Comparison of ENCODE assay signal across 34 cellular contexts in the genomic region with DNA sequence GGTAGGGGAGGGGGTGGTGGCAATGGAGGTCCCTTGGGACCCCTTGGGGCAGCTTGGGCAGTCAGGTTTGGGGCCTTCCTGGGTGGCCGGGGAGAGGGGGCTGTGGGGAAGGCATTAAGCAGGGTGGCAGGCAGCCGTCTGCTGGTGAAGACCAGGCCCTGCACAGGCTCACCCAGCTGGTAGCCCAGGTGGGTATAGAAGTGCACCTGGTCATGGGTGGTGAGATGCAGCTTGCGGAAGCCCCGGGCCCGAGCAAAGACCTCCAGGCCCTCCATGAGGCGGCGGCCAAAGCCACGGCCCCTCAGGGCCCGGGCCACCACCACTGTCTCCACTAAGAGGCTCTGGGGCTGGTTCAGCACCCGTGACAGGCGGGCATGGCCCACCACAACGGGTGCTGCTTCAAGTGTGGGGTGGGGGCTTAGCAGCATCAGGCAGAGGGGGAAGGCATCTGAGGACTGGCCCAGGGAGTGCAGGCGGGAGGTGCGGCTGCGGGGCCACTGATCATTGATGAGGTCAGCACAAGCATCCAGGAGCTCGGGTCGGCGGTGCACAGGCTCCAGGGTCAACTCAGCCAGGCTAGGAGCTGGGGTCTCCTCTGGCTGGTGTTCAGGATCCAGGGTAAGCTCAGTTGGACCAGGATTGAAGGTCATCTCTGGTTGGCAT. TPM values are rescaled to one million over a fixed set of nuclear protein-coding genes. Genes with fewer than 3 reads are reported as not detected.
DNase-seq lines count a peak whose midpoint lies in the region; ATAC-seq, FAIRE-seq and TF ChIP-seq lines count a peak whose summit lies in the region.
"Had no signal": no experiment of that assay in that cellular context is flagged by ENCODE, and none has a peak within 500 bp of the region (broad histone marks: within the 10 kb centered on the region; RNA-seq: fewer than 3 reads in every experiment).

No MANE protein-coding gene starts in this region.

- H3K9me3 ChIP-seq in CD4-positive, alpha-beta memory T cell (ENCODE audit: control insufficient read depth in 1 of 2, low read length in 2 of 2): no peaks in the 10 kb centered on the region
- H3K9me3 ChIP-seq in gastrocnemius medialis: no peaks in the 10 kb centered on the region
- H3K9me3 ChIP-seq: ascending aorta, heart right ventricle, pancreas, right atrium auricular region, thoracic aorta, uterus had no signal

- H3K4me3 ChIP-seq in CD4-positive, alpha-beta memory T cell (ENCODE audit: low read length in 2 of 2): no peak overlapping the region
- H3K4me3 ChIP-seq in gastrocnemius medialis: no peak overlapping the region
- H3K4me3 ChIP-seq: ascending aorta, heart right ventricle, pancreas, right atrium auricular region, thoracic aorta, uterus had no signal

- H3K4me3 Mint-ChIP-seq in activated CD8-positive, alpha-beta memory T cell treated with anti-CD3 and anti-CD28 coated beads, Interleukin-2, amount 10 ng/mL, durations not matched to agents 7 days and 5 days: no peak overlapping the region
- H3K4me3 Mint-ChIP-seq in CD4-positive, alpha-beta memory T cell: peak overlapping the region in 2 of 8 donors; percentile 52 to 62
- H3K4me3 Mint-ChIP-seq in nephron: peak overlapping the region; percentile 48 to 99 (median 97)
- H3K4me3 Mint-ChIP-seq: central memory CD8-positive, alpha-beta T cell had no signal

- H3K27ac Mint-ChIP-seq in activated CD8-positive, alpha-beta memory T cell treated with anti-CD3 and anti-CD28 coated beads, Interleukin-2, amount 10 ng/mL, durations not matched to agents 7 days and 5 days: peak overlapping the region; percentile 99
- peak overlapping the region in 5 of 7 donors; percentile 72 to 100 (median 91) for H3K27ac Mint-ChIP-seq in CD4-positive, alpha-beta memory T cell
- no peak overlapping the region for H3K27ac Mint-ChIP-seq in nephron

- H3K4me1 ChIP-seq in CD4-positive, alpha-beta memory T cell (ENCODE audit: insufficient read depth, low read length): peaks cover 32% of the 10 kb centered on the region
- H3K4me1 ChIP-seq in gastrocnemius medialis: peaks cover 34 to 40% of the 10 kb centered on the region in 2 donors

- CTCF ChIA-PET in activated CD8-positive, alpha-beta memory T cell treated with anti-CD3 and anti-CD28 coated beads, Interleukin-2, amount 10 ng/mL, durations not matched to agents 7 days and 5 days (lab: Charles Lee): interaction anchor here (1.6 to 17.4 kb wide), 2 partner anchors 25 to 63 kb away, joined by 4 to 266 read pairs; a partner anchor contains a TSS
- CTCF ChIA-PET in CD4-positive, alpha-beta memory T cell (lab: Charles Lee; ENCODE audit: partially characterized antibody): interaction anchor here (1.6 to 3.8 kb wide), 4 partner anchors 18 to 50 kb away, joined by 5 to 37 read pairs (median 14); a partner anchor contains a TSS

- peaks cover 5% of the 10 kb centered on the region for H3K36me3 Mint-ChIP-seq in activated CD8-positive, alpha-beta memory T cell treated with anti-CD3 and anti-CD28 coated beads, Interleukin-2, amount 10 ng/mL, durations not matched to agents 7 days and 5 days
- peaks cover 0 to 7% of the 10 kb centered on the region in 2 donors for H3K36me3 Mint-ChIP-seq in CD4-positive, alpha-beta memory T cell
- H3K36me3 Mint-ChIP-seq in nephron (ENCODE audit: low read depth): no peaks in the 10 kb centered on the region
- H3K36me3 Mint-ChIP-seq: memory B cell had no signal

- POLR2A ChIA-PET in CD4-positive, alpha-beta memory T cell (lab: Charles Lee; ENCODE audit: partially characterized antibody): interaction anchor here (0.9 to 9.2 kb wide), 5 partner anchors 9 to 54 kb away, joined by 3 to 178 read pairs (median 3); a partner anchor contains a TSS

- no peaks in the 10 kb centered on the region for H3K27me3 ChIP-seq in CD4-positive, alpha-beta memory T cell (ENCODE audit: insufficient read depth, low read length)
- H3K27me3 ChIP-seq in gastrocnemius medialis: no peaks in the 10 kb centered on the region
- H3K27me3 ChIP-seq: ascending aorta, dorsolateral prefrontal cortex, heart right ventricle, pancreas, right atrium auricular region, uterus had no signal

- intact Hi-C loops in CD4-positive, alpha-beta memory T cell (cut with micrococcal nuclease): no loop called here
- intact Hi-C loops in gastrocnemius medialis (cut with DNase I; ENCODE audit: low total_unique reads): no loop called here

- no peaks in the 10 kb centered on the region for H3K36me3 ChIP-seq in CD4-positive, alpha-beta memory T cell (ENCODE audit: insufficient read depth, low read length)
- peaks cover 0 to 5% of the 10 kb centered on the region in 2 donors for H3K36me3 ChIP-seq in gastrocnemius medialis
- H3K36me3 ChIP-seq: pancreas, right atrium auricular region, thoracic aorta, uterus had no signal

- H3K9me3 Mint-ChIP-seq in activated CD8-positive, alpha-beta memory T cell treated with anti-CD3 and anti-CD28 coated beads, Interleukin-2, amount 10 ng/mL, durations not matched to agents 7 days and 5 days (ENCODE audit: low read depth): no peaks in the 10 kb centered on the region
- peaks cover 0 to 1% (median 0%) of the 10 kb centered on the region in 8 donors for H3K9me3 Mint-ChIP-seq in CD4-positive, alpha-beta memory T cell
- no peaks in the 10 kb centered on the region for H3K9me3 Mint-ChIP-seq in nephron
- H3K9me3 Mint-ChIP-seq: central memory CD8-positive, alpha-beta T cell; memory B cell had no signal

- no peak for TF ChIP-seq POLR2A in gastrocnemius medialis (IDR thresholded peaks at IDR 0.05)
- TF ChIP-seq POLR2A in GM12891 (IDR thresholded peaks at IDR 0.05; ENCODE audit: low read depth, low read length): no peak

- TF ChIP-seq CTCF in nephron (IDR thresholded peaks at IDR 0.05; ENCODE audit: unreplicated experiment in 3 of 3) (no peak), gastrocnemius medialis (IDR thresholded peaks at IDR 0.05 in 4 of 5, conservative IDR thresholded peaks at IDR 0.05 in 1 of 5) (no peak)

- H3K27ac ChIP-seq in CD4-positive, alpha-beta memory T cell (ENCODE audit: low read depth, low read length): peak overlapping the region; percentile 90
- no peak overlapping the region for H3K27ac ChIP-seq in gastrocnemius medialis
- H3K27ac ChIP-seq: epithelial cell of prostate, pancreas, right atrium auricular region, thoracic aorta had no signal

- ATAC-seq in activated CD8-positive, alpha-beta memory T cell treated with anti-CD3 and anti-CD28 coated beads, Interleukin-2, amount 10 ng/mL, durations not matched to agents 7 days and 5 days: no peak
- ATAC-seq in GM19328 (IDR thresholded peaks at IDR 0.05; ENCODE audit: unreplicated experiment) (no peak), gastrocnemius medialis (no peak)
- ATAC-seq: heart right ventricle, left cardiac atrium, pancreas had no signal

- peaks cover 30% of the 10 kb centered on the region for H3K4me1 Mint-ChIP-seq in activated CD8-positive, alpha-beta memory T cell treated with anti-CD3 and anti-CD28 coated beads, Interleukin-2, amount 10 ng/mL, durations not matched to agents 7 days and 5 days
- peaks cover 20 to 61% (median 34%) of the 10 kb centered on the region in 4 donors for H3K4me1 Mint-ChIP-seq in CD4-positive, alpha-beta memory T cell
- H3K4me1 Mint-ChIP-seq in nephron: peaks cover 24% of the 10 kb centered on the region

- in situ Hi-C loops in gastrocnemius medialis (cut with MboI; ENCODE audit: low sequenced_read_pairs in 4 of 4): loop anchor here in 1 of 4 donors (25.0 kb wide), 1 partner anchor 360 kb away; a partner anchor contains a TSS

- peak; percentile 40 for DNase-seq in activated CD8-positive, alpha-beta memory T cell treated with anti-CD3 and anti-CD28 coated beads, Interleukin-2, amount 10 ng/mL, durations not matched to agents 7 days and 5 days
- DNase-seq in activated CD8-positive, alpha-beta memory T cell treated with anti-CD3 and anti-CD28 coated beads, Interleukin-2, amount 50 U/mL, for 4 hours: no peak
- DNase-seq in CD4-positive, alpha-beta memory T cell: peak in 1 of 5 donors; percentile 44
- DNase-seq in astrocyte of the hippocampus (ENCODE audit: low read depth, low spot score) (peak; percentile 0), gastrocnemius medialis (no peak), GM12891 (ENCODE audit: insufficient read length, low spot score) (no peak)
- DNase-seq: activated CD4-positive, CD25-positive, alpha-beta regulatory T cell treated with anti-CD3 and anti-CD28 coated beads, Interleukin-2, amount 50 U/mL, for 72 hours; activated naive CD4-positive, alpha-beta T cell; Calu3; DND-41; dorsolateral prefrontal cortex; GOT3; heart right ventricle; left cardiac atrium; MM.1S; NCI-H1436 treated with DMSO at 0.1 percent for 48 hours; NCI-H524; SIG-M5; stimulated activated CD4-positive, alpha-beta T cell treated with anti-CD3 and anti-CD28 coated beads, Interleukin-12 subunit alpha, Interleukin-12 subunit beta, amount 100 ng/mL, for 4 hours; stimulated activated CD4-positive, alpha-beta T cell treated with anti-CD3 and anti-CD28 coated beads, Interleukin-4, amount 100 ng/mL, for 24 hours; stimulated activated naive CD4-positive, alpha-beta T cell treated with Interleukin-2 at 50 U/mL for 16 hours had no signal

- H3K27me3 Mint-ChIP-seq in activated CD8-positive, alpha-beta memory T cell treated with anti-CD3 and anti-CD28 coated beads, Interleukin-2, amount 10 ng/mL, durations not matched to agents 7 days and 5 days: no peaks in the 10 kb centered on the region
- H3K27me3 Mint-ChIP-seq in CD4-positive, alpha-beta memory T cell: no peaks in the 10 kb centered on the region
- peaks cover 3% of the 10 kb centered on the region for H3K27me3 Mint-ChIP-seq in nephron (ENCODE audit: low read depth)
- H3K27me3 Mint-ChIP-seq: central memory CD8-positive, alpha-beta T cell; memory B cell had no signal

- FAIRE-seq in GM12891 (lab: Jason Lieb, UNC): no peak
- FAIRE-seq: pancreas, TTC549 had no signal

RNA-seq across cellular contexts. Expression of a gene that starts 2.4 kb away (rescaled TPM):
- total RNA-seq in activated CD8-positive, alpha-beta memory T cell treated with anti-CD3 and anti-CD28 coated beads, Interleukin-2, amount 10 ng/mL, durations not matched to agents 7 days and 5 days: 10 to 100 TPM; 13.0 to 14.3 TPM
- 1 to 10 TPM; 5.1 to 5.4 TPM for total RNA-seq in CD4-positive, alpha-beta memory T cell
- polyA plus RNA-seq in CD4-positive, alpha-beta memory T cell: 1 to 10 TPM; 4.4 to 7.1 TPM
- 1 to 10 TPM in 3 of 4 donors, not detected in 1; 1.1 to 2.3 (median 1.2) TPM for total RNA-seq in gastrocnemius medialis
- 2.3 TPM for polyA plus RNA-seq in GM12891 (2012; ENCODE audit: low read depth, missing spikeins)
- total RNA-seq: ascending aorta had no signal

RNA-seq across cellular contexts. Expression of a gene that starts 2.4 kb away (rescaled TPM):
- total RNA-seq in activated CD8-positive, alpha-beta memory T cell treated with anti-CD3 and anti-CD28 coated beads, Interleukin-2, amount 10 ng/mL, durations not matched to agents 7 days and 5 days: 10 to 100 TPM; 23.1 to 37.3 TPM
- total RNA-seq in CD4-positive, alpha-beta memory T cell: 10 to 100 TPM; 33.1 to 33.7 TPM
- polyA plus RNA-seq in CD4-positive, alpha-beta memory T cell: 10 to 100 TPM; 16.7 to 30.3 TPM
- total RNA-seq in gastrocnemius medialis: 10 to 100 TPM; 12.5 to 22.1 (median 14.8) TPM
- 9.3 TPM for polyA plus RNA-seq in GM12891 (2012; ENCODE audit: low read depth, missing spikeins)

RNA-seq across cellular contexts. Expression of a gene that starts 4.6 kb away (rescaled TPM):
- total RNA-seq in activated CD8-positive, alpha-beta memory T cell treated with anti-CD3 and anti-CD28 coated beads, Interleukin-2, amount 10 ng/mL, durations not matched to agents 7 days and 5 days: 100 to 1,000 TPM in 1 of 2 experiments, 10 to 100 TPM in 1; 74.8 to 103 TPM
- total RNA-seq in CD4-positive, alpha-beta memory T cell: 10 to 100 TPM; 58.6 to 65.3 TPM
- 10 to 100 TPM; 62.0 to 84.7 TPM for polyA plus RNA-seq in CD4-positive, alpha-beta memory T cell
- total RNA-seq in gastrocnemius medialis: 100 to 1,000 TPM; 111 to 145 (median 127) TPM
- polyA plus RNA-seq in GM12891 (2012; ENCODE audit: low read depth, missing spikeins): 42.6 TPM

RNA-seq across cellular contexts. Expression of a gene that starts 6.5 kb away (rescaled TPM):
- total RNA-seq in activated CD8-positive, alpha-beta memory T cell treated with anti-CD3 and anti-CD28 coated beads, Interleukin-2, amount 10 ng/mL, durations not matched to agents 7 days and 5 days: under 1 TPM; 0.14 to 0.15 TPM
- under 1 TPM; 0.38 to 0.50 TPM for total RNA-seq in CD4-positive, alpha-beta memory T cell
- polyA plus RNA-seq in CD4-positive, alpha-beta memory T cell: under 1 TPM; 0.09 to 0.20 TPM
- 10 to 100 TPM in 2 of 4 donors, 1 to 10 TPM in 2; 3.6 to 14.6 (median 9.1) TPM for total RNA-seq in gastrocnemius medialis
- polyA plus RNA-seq in GM12891 (2012; ENCODE audit: low read depth, missing spikeins): 0.18 TPM

RNA-seq across cellular contexts. Expression of a gene that starts 18.0 kb away (rescaled TPM):
- not detected for total RNA-seq in activated CD8-positive, alpha-beta memory T cell treated with anti-CD3 and anti-CD28 coated beads, Interleukin-2, amount 10 ng/mL, durations not matched to agents 7 days and 5 days
- not detected for total RNA-seq in CD4-positive, alpha-beta memory T cell
- under 1 TPM in 1 of 2 donors, not detected in 1; 0.20 TPM for polyA plus RNA-seq in CD4-positive, alpha-beta memory T cell
- total RNA-seq in gastrocnemius medialis: under 1 TPM in 3 of 4 donors, not detected in 1; 0.41 to 0.98 (median 0.49) TPM
- polyA plus RNA-seq in GM12891 (2012; ENCODE audit: low read depth, missing spikeins): not detected
- total RNA-seq: A673, ascending aorta, Calu3, thoracic aorta had no signal
- polyA plus RNA-seq: BJ had no signal

Comparison
In these comparisons a context has a peak if more than half of its experiments do, and no peak if none do; other contexts are left out.
1. DNase-seq: peak in activated CD8-positive, alpha-beta memory T cell treated with anti-CD3 and anti-CD28 coated beads, Interleukin-2, amount 10 ng/mL, durations not matched to agents 7 days and 5 days (single experiment) and astrocyte of the hippocampus (single experiment); none in activated CD8-positive, alpha-beta memory T cell treated with anti-CD3 and anti-CD28 coated beads, Interleukin-2, amount 50 U/mL, for 4 hours (single experiment), gastrocnemius medialis (0 of 2) and GM12891 (single experiment).
2. H3K27ac Mint-ChIP-seq: peak in activated CD8-positive, alpha-beta memory T cell treated with anti-CD3 and anti-CD28 coated beads, Interleukin-2, amount 10 ng/mL, durations not matched to agents 7 days and 5 days (single experiment) and CD4-positive, alpha-beta memory T cell (5 of 7); none in nephron (0 of 3).